Comparison of ENCODE assay signal across 1 cellular context in the genomic region with DNA sequence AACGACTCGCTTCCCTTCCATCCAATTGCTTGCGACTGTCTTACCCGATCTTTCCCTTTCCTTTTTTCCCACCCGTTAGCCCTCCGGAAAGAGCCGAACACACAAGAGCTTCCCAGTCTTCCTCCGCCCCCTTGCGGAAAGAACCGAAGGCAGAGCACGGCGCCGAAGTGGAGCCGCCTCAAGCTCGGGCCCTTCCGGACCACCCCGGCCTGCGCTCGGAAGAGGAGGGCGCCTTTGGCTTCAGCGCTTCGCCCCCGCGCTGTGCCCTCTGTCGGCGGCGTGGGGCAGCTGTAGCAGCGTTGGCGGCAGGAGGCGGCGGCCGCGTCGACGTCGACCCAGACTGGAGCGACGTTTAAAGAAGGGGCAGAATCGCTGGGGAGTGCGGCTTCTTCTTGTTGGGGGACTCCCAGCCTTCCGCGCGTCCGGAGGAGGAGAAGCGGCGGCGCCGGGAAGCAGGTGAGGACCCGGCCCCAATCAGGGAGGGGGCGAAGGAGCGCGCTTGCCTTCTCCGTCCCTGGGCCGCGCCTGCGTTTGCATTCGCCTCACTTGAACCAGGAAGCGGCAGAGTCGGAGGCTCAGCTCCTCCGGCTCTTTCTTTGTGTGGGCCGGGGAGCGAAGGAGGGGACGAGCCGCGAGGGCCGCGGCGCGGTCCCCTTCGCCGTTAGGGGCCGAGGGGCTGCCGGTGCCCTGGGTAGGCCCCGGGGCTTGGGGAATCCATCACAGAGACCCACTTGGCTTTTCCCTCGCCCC.
TF ChIP-seq lines count a peak whose summit lies in the region.

A gene with protein sequence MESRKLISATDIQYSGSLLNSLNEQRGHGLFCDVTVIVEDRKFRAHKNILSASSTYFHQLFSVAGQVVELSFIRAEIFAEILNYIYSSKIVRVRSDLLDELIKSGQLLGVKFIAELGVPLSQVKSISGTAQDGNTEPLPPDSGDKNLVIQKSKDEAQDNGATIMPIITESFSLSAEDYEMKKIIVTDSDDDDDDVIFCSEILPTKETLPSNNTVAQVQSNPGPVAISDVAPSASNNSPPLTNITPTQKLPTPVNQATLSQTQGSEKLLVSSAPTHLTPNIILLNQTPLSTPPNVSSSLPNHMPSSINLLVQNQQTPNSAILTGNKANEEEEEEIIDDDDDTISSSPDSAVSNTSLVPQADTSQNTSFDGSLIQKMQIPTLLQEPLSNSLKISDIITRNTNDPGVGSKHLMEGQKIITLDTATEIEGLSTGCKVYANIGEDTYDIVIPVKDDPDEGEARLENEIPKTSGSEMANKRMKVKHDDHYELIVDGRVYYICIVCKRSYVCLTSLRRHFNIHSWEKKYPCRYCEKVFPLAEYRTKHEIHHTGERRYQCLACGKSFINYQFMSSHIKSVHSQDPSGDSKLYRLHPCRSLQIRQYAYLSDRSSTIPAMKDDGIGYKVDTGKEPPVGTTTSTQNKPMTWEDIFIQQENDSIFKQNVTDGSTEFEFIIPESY (plus strand): TSS at position 291 of the 750 bp plus-strand sequence. CDS start 2,604 bp downstream, outside the sequence.

TF ChIP-seq in HepG2, 621 proteins besides CTCF, POLR2A, EP300 and RAD21 (continued from another document and continues in another):
- TF ChIP-seq RERE (CRISPR knock-in tag; IDR thresholded peaks at IDR 0.05; ENCODE audit: low read depth) (no peak), NR2F6 (IDR thresholded peaks at IDR 0.05) (no peak), NR2F6 (CRISPR knock-in tag; IDR thresholded peaks at IDR 0.05) (0 out of 2 replicates have a peak, but pooled peaks have one; percentile 24), ZNF616 (CRISPR knock-in tag; IDR thresholded peaks at IDR 0.05; ENCODE audit: low read depth) (0 out of 2 replicates have a peak, but pooled peaks have one; percentile 51), ZNF784 (CRISPR knock-in tag; IDR thresholded peaks at IDR 0.05; ENCODE audit: borderline replicate concordance) (no peak), NFE2 (CRISPR knock-in tag; IDR thresholded peaks at IDR 0.05) (no peak), TRIM24 (CRISPR knock-in tag; IDR thresholded peaks at IDR 0.05) (no peak), RFXANK (CRISPR knock-in tag; IDR thresholded peaks at IDR 0.05) (no peak), FOXK1 (CRISPR knock-in tag; IDR thresholded peaks at IDR 0.05; ENCODE audit: borderline replicate concordance, low read depth) (peak; percentile 16; the same call in 1 of the 2 replicates), ZNF878 (CRISPR knock-in tag; IDR thresholded peaks at IDR 0.05) (no peak), SNAPC5 (CRISPR knock-in tag; IDR thresholded peaks at IDR 0.05; ENCODE audit: borderline replicate concordance) (no peak), HOXA5 (CRISPR knock-in tag; IDR thresholded peaks at IDR 0.05) (0 out of 2 replicates have a peak, but pooled peaks have one; percentile 61), MXD1 (CRISPR knock-in tag; IDR thresholded peaks at IDR 0.05) (0 out of 2 replicates have a peak, but pooled peaks have one; percentile 37), ZFP36L1 (CRISPR knock-in tag; IDR thresholded peaks at IDR 0.05) (0 out of 2 replicates have a peak, but pooled peaks have one; percentile 51), DMTF1 (CRISPR knock-in tag; IDR thresholded peaks at IDR 0.05) (no peak), KLF6 (CRISPR knock-in tag; IDR thresholded peaks at IDR 0.05) (no peak), PPARG (CRISPR knock-in tag; conservative IDR thresholded peaks at IDR 0.05) (no peak), ZNF331 (CRISPR knock-in tag; IDR thresholded peaks at IDR 0.05) (peak; percentile 65; the same call in 1 of the 2 replicates), HNF1B (CRISPR knock-in tag; IDR thresholded peaks at IDR 0.05) (peak; percentile 45; the same call in 1 of the 2 replicates), ZIK1 (CRISPR knock-in tag; IDR thresholded peaks at IDR 0.05; ENCODE audit: borderline replicate concordance, low read depth) (peak; percentile 80; the same call in 1 of the 2 replicates), TEAD3 (CRISPR knock-in tag; optimal IDR thresholded peaks at IDR 0.05; ENCODE audit: borderline replicate concordance) (no peak), SP4 (CRISPR knock-in tag; IDR thresholded peaks at IDR 0.05) (no peak), ZMYM4 (CRISPR knock-in tag; IDR thresholded peaks at IDR 0.05) (peak; percentile 64), SMAD3 (CRISPR knock-in tag; IDR thresholded peaks at IDR 0.05) (no peak), CREB1 (IDR thresholded peaks at IDR 0.05) (no peak), CREB1 (CRISPR knock-in tag; IDR thresholded peaks at IDR 0.05) (no peak), SRY (CRISPR knock-in tag; IDR thresholded peaks at IDR 0.05) (no peak)
- TF ChIP-seq, protein P1, sequence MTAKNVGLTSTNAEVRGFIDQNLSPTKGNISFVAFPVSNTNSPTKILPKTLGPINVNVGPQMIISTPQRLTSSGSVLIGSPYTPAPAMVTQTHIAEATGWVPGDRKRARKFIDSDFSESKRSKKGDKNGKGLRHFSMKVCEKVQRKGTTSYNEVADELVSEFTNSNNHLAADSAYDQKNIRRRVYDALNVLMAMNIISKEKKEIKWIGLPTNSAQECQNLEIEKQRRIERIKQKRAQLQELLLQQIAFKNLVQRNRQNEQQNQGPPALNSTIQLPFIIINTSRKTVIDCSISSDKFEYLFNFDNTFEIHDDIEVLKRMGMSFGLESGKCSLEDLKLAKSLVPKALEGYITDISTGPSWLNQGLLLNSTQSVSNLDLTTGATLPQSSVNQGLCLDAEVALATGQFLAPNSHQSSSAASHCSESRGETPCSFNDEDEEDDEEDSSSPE (CRISPR knock-in tag; IDR thresholded peaks at IDR 0.05), result peak; percentile 52; the same call in 1 of the 2 replicates
- TF ChIP-seq, protein P2, sequence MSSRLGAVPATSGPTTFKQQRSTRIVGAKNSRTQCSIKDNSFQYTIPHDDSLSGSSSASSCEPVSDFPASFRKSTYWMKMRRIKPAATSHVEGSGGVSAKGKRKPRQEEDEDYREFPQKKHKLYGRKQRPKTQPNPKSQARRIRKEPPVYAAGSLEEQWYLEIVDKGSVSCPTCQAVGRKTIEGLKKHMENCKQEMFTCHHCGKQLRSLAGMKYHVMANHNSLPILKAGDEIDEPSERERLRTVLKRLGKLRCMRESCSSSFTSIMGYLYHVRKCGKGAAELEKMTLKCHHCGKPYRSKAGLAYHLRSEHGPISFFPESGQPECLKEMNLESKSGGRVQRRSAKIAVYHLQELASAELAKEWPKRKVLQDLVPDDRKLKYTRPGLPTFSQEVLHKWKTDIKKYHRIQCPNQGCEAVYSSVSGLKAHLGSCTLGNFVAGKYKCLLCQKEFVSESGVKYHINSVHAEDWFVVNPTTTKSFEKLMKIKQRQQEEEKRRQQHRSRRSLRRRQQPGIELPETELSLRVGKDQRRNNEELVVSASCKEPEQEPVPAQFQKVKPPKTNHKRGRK (CRISPR knock-in tag; IDR thresholded peaks at IDR 0.05), result no peak
- TF ChIP-seq, protein P3, sequence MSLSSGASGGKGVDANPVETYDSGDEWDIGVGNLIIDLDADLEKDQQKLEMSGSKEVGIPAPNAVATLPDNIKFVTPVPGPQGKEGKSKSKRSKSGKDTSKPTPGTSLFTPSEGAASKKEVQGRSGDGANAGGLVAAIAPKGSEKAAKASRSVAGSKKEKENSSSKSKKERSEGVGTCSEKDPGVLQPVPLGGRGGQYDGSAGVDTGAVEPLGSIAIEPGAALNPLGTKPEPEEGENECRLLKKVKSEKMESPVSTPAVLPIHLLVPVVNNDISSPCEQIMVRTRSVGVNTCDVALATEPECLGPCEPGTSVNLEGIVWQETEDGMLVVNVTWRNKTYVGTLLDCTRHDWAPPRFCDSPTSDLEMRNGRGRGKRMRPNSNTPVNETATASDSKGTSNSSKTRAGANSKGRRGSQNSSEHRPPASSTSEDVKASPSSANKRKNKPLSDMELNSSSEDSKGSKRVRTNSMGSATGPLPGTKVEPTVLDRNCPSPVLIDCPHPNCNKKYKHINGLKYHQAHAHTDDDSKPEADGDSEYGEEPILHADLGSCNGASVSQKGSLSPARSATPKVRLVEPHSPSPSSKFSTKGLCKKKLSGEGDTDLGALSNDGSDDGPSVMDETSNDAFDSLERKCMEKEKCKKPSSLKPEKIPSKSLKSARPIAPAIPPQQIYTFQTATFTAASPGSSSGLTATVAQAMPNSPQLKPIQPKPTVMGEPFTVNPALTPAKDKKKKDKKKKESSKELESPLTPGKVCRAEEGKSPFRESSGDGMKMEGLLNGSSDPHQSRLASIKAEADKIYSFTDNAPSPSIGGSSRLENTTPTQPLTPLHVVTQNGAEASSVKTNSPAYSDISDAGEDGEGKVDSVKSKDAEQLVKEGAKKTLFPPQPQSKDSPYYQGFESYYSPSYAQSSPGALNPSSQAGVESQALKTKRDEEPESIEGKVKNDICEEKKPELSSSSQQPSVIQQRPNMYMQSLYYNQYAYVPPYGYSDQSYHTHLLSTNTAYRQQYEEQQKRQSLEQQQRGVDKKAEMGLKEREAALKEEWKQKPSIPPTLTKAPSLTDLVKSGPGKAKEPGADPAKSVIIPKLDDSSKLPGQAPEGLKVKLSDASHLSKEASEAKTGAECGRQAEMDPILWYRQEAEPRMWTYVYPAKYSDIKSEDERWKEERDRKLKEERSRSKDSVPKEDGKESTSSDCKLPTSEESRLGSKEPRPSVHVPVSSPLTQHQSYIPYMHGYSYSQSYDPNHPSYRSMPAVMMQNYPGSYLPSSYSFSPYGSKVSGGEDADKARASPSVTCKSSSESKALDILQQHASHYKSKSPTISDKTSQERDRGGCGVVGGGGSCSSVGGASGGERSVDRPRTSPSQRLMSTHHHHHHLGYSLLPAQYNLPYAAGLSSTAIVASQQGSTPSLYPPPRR (CRISPR knock-in tag; IDR thresholded peaks at IDR 0.05; ENCODE audit: borderline replicate concordance), result 0 out of 2 replicates have a peak, but pooled peaks have one; percentile 33
